ENCODE assay signal across 11 cellular contexts in the genomic region with DNA sequence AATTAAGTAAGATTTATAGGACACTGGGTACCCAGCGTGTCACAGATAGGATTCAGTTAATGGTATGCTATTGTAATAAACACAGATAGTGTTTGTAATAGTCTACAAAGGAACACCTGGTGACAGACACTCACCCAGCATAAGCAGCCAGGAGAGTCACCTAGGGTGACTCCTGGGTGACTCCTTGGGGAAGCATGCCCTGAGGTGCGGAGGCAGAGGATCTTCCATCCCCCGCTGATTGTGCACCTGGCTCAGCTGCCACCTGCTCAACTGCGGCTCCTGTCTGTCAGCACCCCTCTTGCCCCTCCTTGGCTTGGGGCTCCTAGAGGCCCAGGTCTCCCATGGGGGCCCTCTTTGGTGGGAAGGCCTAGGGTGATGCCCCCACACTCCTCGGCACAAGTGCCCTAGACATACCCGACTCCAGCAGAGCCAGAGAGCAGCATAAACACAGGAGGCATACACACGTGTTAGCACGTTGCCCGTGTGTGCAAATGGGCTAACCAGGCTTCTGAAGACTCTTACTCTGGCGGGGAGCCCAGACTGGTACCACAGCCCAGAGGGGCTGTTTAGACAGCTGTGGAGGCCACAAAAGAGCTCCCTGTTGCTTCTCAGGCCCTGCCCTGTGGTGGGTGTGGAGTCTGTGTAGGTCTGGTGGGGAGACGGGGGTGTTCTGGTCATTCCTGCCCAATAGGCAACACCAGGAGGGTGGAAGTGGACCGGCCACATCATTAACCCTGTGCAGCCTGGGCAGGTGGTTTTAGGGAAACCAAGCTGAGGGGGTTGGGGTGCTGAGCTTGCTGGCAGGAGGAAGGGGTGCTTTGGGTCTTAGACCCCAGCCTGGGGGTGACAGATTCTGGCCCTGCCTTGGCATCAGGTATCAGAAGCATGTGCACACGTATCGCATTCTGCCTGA. TPM values are rescaled to one million over a fixed set of nuclear protein-coding genes. Genes with fewer than 3 reads are reported as not detected.
DNase-seq lines count a peak whose midpoint lies in the region; ATAC-seq and TF ChIP-seq lines count a peak whose summit lies in the region.
"Had no signal": no experiment of that assay in that cellular context is flagged by ENCODE, and none has a peak within 500 bp of the region (broad histone marks: within the 10 kb centered on the region; RNA-seq: fewer than 3 reads in every experiment).

No MANE protein-coding gene starts in this region.

- peaks cover 37% of the 10 kb centered on the region for H3K79me2 ChIP-seq in Loucy (ENCODE audit: insufficient read depth, low read length)

- H3K27ac Mint-ChIP-seq in CD4-positive, alpha-beta T cell: peak overlapping the region; percentile 84
- no peak overlapping the region for H3K27ac Mint-ChIP-seq in activated CD8-positive, alpha-beta T cell treated with anti-CD3 and anti-CD28 coated beads, Interleukin-2, amount 10 ng/mL, durations not matched to agents 7 days and 5 days

- ATAC-seq in CD4-positive, alpha-beta T cell (ENCODE audit: poor library complexity): no peak
- ATAC-seq in GM18873 (IDR thresholded peaks at IDR 0.05; ENCODE audit: low FRiP score, unreplicated experiment) (no peak), HG03095 (IDR thresholded peaks at IDR 0.05; ENCODE audit: unreplicated experiment) (no peak)
- ATAC-seq in activated CD8-positive, alpha-beta T cell treated with anti-CD3 and anti-CD28 coated beads, Interleukin-2, amount 10 ng/mL, durations not matched to agents 7 days and 5 days: no peak

- H3K27ac ChIP-seq in CD4-positive, alpha-beta T cell (ENCODE audit: low read depth, low read length): no peak overlapping the region
- peak overlapping the region; percentile 66 for H3K27ac ChIP-seq in SJCRH30
- peak overlapping the region; percentile 39 for H3K27ac ChIP-seq in muscle layer of colon (ENCODE audit: low read depth, low read length)

- H3K4me3 ChIP-seq in Loucy (ENCODE audit: low read length, poor library complexity, severe bottlenecking) (no peak overlapping the region), SJCRH30 (no peak overlapping the region; the same call in 1 of the 2 replicates), muscle layer of colon (ENCODE audit: low read depth in 1 of 2, low read length in 2 of 2) (no peak overlapping the region)

- no peaks in the 10 kb centered on the region for H3K9me2 ChIP-seq in Loucy (replicated peaks; ENCODE audit: low read depth, low read length)

- H3K9ac ChIP-seq in Loucy (ENCODE audit: low read depth, low read length, poor library complexity, severe bottlenecking) (no peak overlapping the region), muscle layer of colon (ENCODE audit: low read length) (peak overlapping the region; percentile 20)

- CTCF ChIA-PET in CD4-positive, alpha-beta T cell (lab: Charles Lee): interaction anchor here (1.0 kb wide), 1 partner anchor 11 kb away, joined by 4 read pairs; no protein-coding TSS in a partner anchor
- CTCF ChIA-PET in activated CD8-positive, alpha-beta T cell treated with anti-CD3 and anti-CD28 coated beads, Interleukin-2, amount 10 ng/mL, durations not matched to agents 7 days and 5 days (lab: Charles Lee): interaction anchor here (2.0 to 3.1 kb wide), 2 partner anchors 10 to 187 kb away, joined by 5 to 21 read pairs; no protein-coding TSS in a partner anchor

- intact Hi-C loops in CD4-positive, alpha-beta T cell (cut with DNase I, micrococcal nuclease): loop anchor here (10.0 kb wide), 5 partner anchors 113 to 1417 kb away; partner anchors contain the start of genes ANAPC15 (in 1 of the 2), ATG16L2 (in 1 of the 2), NADSYN1 (in 1 of the 2) and PLEKHB1 (in 1 of the 2)

- H3K4me1 Mint-ChIP-seq in CD4-positive, alpha-beta T cell (ENCODE audit: low read depth): peaks cover 26% of the 10 kb centered on the region
- peaks cover 26% of the 10 kb centered on the region for H3K4me1 Mint-ChIP-seq in activated CD8-positive, alpha-beta T cell treated with anti-CD3 and anti-CD28 coated beads, Interleukin-2, amount 10 ng/mL, durations not matched to agents 7 days and 5 days (ENCODE audit: low read depth)

- no peak overlapping the region for H2AFZ ChIP-seq in Loucy (ENCODE audit: low read length)

- no peak for TF ChIP-seq CTCF in CD4-positive, alpha-beta T cell (IDR thresholded peaks at IDR 0.05)
- TF ChIP-seq CTCF in Loucy (conservative IDR thresholded peaks at IDR 0.05; ENCODE audit: low read length): no peak

- no peaks in the 10 kb centered on the region for H3K27me3 ChIP-seq in CD4-positive, alpha-beta T cell (ENCODE audit: control insufficient read depth, insufficient read depth, low read length)
- no peaks in the 10 kb centered on the region for H3K27me3 ChIP-seq in Loucy (ENCODE audit: insufficient read depth, low read length, poor library complexity, severe bottlenecking)
- no peaks in the 10 kb centered on the region for H3K27me3 ChIP-seq in SJCRH30
- no peaks in the 10 kb centered on the region for H3K27me3 ChIP-seq in muscle layer of colon (ENCODE audit: control insufficient read depth in 1 of 2, insufficient read depth in 2 of 2, low read length in 2 of 2)

- H4K20me1 ChIP-seq in Loucy (ENCODE audit: insufficient read depth, low read length, poor library complexity, severe bottlenecking): peaks cover 24% of the 10 kb centered on the region

- DNase-seq in CD4-positive, alpha-beta T cell: no peak
- DNase-seq in SJCRH30: peak; percentile 93 to 96
- DNase-seq in HCEC 1CT: no peak
- no peak for DNase-seq in activated CD8-positive, alpha-beta T cell treated with anti-CD3 and anti-CD28 coated beads, Interleukin-2, amount 10 ng/mL, durations not matched to agents 7 days and 5 days
- DNase-seq: erythroblast, KG1, SW 1271 had no signal

- POLR2A ChIA-PET in CD4-positive, alpha-beta T cell (lab: Charles Lee): no interaction called here
- POLR2A ChIA-PET in activated CD8-positive, alpha-beta T cell treated with anti-CD3 and anti-CD28 coated beads, Interleukin-2, amount 10 ng/mL, durations not matched to agents 7 days and 5 days (lab: Charles Lee): no interaction called here

- H3K4me3 Mint-ChIP-seq in CD4-positive, alpha-beta T cell: peak overlapping the region; percentile 95
- H3K4me3 Mint-ChIP-seq in activated CD8-positive, alpha-beta T cell treated with anti-CD3 and anti-CD28 coated beads, Interleukin-2, amount 10 ng/mL, durations not matched to agents 7 days and 5 days: no peak overlapping the region

- H3K4me1 ChIP-seq in Loucy (ENCODE audit: insufficient read depth, low read length, poor library complexity, severe bottlenecking) (peaks cover 29% of the 10 kb centered on the region), SJCRH30 (peaks cover 21% of the 10 kb centered on the region), muscle layer of colon (ENCODE audit: insufficient read depth, low read length) (peaks cover 32% of the 10 kb centered on the region)

- no peaks in the 10 kb centered on the region for H3K9me3 ChIP-seq in CD4-positive, alpha-beta T cell (ENCODE audit: control insufficient read depth, low read length)
- H3K9me3 ChIP-seq in Loucy (ENCODE audit: insufficient read depth, low read depth, low read length): no peaks in the 10 kb centered on the region
- no peaks in the 10 kb centered on the region for H3K9me3 ChIP-seq in SJCRH30 (replicated peaks)
- no peaks in the 10 kb centered on the region for H3K9me3 ChIP-seq in muscle layer of colon (ENCODE audit: low read length)

- H3K4me2 ChIP-seq in Loucy (ENCODE audit: low read depth, low read length, poor library complexity, severe bottlenecking): peak overlapping the region; percentile 97

- H3K36me3 Mint-ChIP-seq in CD4-positive, alpha-beta T cell (ENCODE audit: low read depth): peaks cover 55% of the 10 kb centered on the region
- peaks cover 31% of the 10 kb centered on the region for H3K36me3 Mint-ChIP-seq in activated CD8-positive, alpha-beta T cell treated with anti-CD3 and anti-CD28 coated beads, Interleukin-2, amount 10 ng/mL, durations not matched to agents 7 days and 5 days (ENCODE audit: low read depth)

- H3K9me3 Mint-ChIP-seq in CD4-positive, alpha-beta T cell: no peaks in the 10 kb centered on the region
- H3K9me3 Mint-ChIP-seq in activated CD8-positive, alpha-beta T cell treated with anti-CD3 and anti-CD28 coated beads, Interleukin-2, amount 10 ng/mL, durations not matched to agents 7 days and 5 days (ENCODE audit: insufficient read depth): no peaks in the 10 kb centered on the region

- no peaks in the 10 kb centered on the region for H3K27me3 Mint-ChIP-seq in CD4-positive, alpha-beta T cell
- H3K27me3 Mint-ChIP-seq in activated CD8-positive, alpha-beta T cell treated with anti-CD3 and anti-CD28 coated beads, Interleukin-2, amount 10 ng/mL, durations not matched to agents 7 days and 5 days (ENCODE audit: low read depth): no peaks in the 10 kb centered on the region

- H3K36me3 ChIP-seq in Loucy (ENCODE audit: insufficient read depth, low read length) (peaks cover 43% of the 10 kb centered on the region; the same call in 1 of the 2 replicates), SJCRH30 (peaks cover 47% of the 10 kb centered on the region), muscle layer of colon (ENCODE audit: insufficient read depth, low read length) (peaks cover 59% of the 10 kb centered on the region)

- H3F3A ChIP-seq in Loucy (ENCODE audit: low read depth): no peaks in the 10 kb centered on the region

RNA-seq across cellular contexts. Expression of gene INPPL1, which starts 3.0 kb away (rescaled TPM):
- total RNA-seq in CD4-positive, alpha-beta T cell: 100 to 1,000 TPM; 124 to 128 TPM
- total RNA-seq in SJCRH30 (2014; rRNA removed; shearing (Covaris generic)): 141 and 168 TPM in 2 replicates
- total RNA-seq in activated CD8-positive, alpha-beta T cell treated with anti-CD3 and anti-CD28 coated beads, Interleukin-2, amount 10 ng/mL, durations not matched to agents 7 days and 5 days: 100 to 1,000 TPM; 141 to 147 TPM

RNA-seq across cellular contexts. Expression of gene FOLR2, which starts 11.0 kb away (rescaled TPM):
- total RNA-seq in CD4-positive, alpha-beta T cell: not detected
- total RNA-seq in SJCRH30 (2014; rRNA removed; shearing (Covaris generic)): not detected in 2 replicates
- not detected for total RNA-seq in activated CD8-positive, alpha-beta T cell treated with anti-CD3 and anti-CD28 coated beads, Interleukin-2, amount 10 ng/mL, durations not matched to agents 7 days and 5 days

RNA-seq across cellular contexts. Expression of gene PHOX2A, which starts 16.4 kb away (rescaled TPM):
- total RNA-seq in CD4-positive, alpha-beta T cell: not detected
- total RNA-seq in SJCRH30 (2014; rRNA removed; shearing (Covaris generic)): not detected in 2 replicates
- total RNA-seq in activated CD8-positive, alpha-beta T cell treated with anti-CD3 and anti-CD28 coated beads, Interleukin-2, amount 10 ng/mL, durations not matched to agents 7 days and 5 days: not detected

RNA-seq across cellular contexts. Expression of gene FOLR1, which starts 35.6 kb away (rescaled TPM):
- total RNA-seq in CD4-positive, alpha-beta T cell: not detected
- 0.56 and 0.77 TPM in 2 replicates for total RNA-seq in SJCRH30 (2014; rRNA removed; shearing (Covaris generic))
- not detected for total RNA-seq in activated CD8-positive, alpha-beta T cell treated with anti-CD3 and anti-CD28 coated beads, Interleukin-2, amount 10 ng/mL, durations not matched to agents 7 days and 5 days

Comparison
In these comparisons a context has a peak if more than half of its experiments do, and no peak if none do; other contexts are left out.
1. DNase-seq: peak in SJCRH30 (2 of 2); none in CD4-positive, alpha-beta T cell (0 of 10), HCEC 1CT (single experiment) and activated CD8-positive, alpha-beta T cell treated with anti-CD3 and anti-CD28 coated beads, Interleukin-2, amount 10 ng/mL, durations not matched to agents 7 days and 5 days (single experiment).